34 cellular contexts compared by ENCODE assay signal in genomic region chr4:43136752-43137151, GRCh38.
"Had no signal": no experiment of that assay in that cellular context is flagged by ENCODE, and none has a peak within 500 bp of the region (broad histone marks: within the 10 kb centered on the region; RNA-seq: fewer than 3 reads in every experiment).

No MANE protein-coding gene starts in this region.

- DNase-seq: Karpas-422, Kasumi-1, MG63, MM.1S, MV-4-11, NCI-H1048, NCI-H1092, NCI-H1092 treated with DMSO at 0.1 percent for 48 hours, NCI-H1105, NCI-H1105 treated with DMSO at 0.1 percent for 48 hours, NCI-H1417, NCI-H1417 treated with DMSO at 0.1 percent for 48 hours, NCI-H1436, NCI-H1436 treated with DMSO at 0.1 percent for 48 hours, NCI-H146, NCI-H1694, NCI-H1694 treated with DMSO at 0.1 percent for 48 hours, NCI-H187, NCI-H187 treated with DMSO at 0.1 percent for 48 hours, NCI-H1930, NCI-H2029, NCI-H2029 treated with DMSO at 0.1 percent for 48 hours, NCI-H2081, NCI-H2081 treated with DMSO at 0.1 percent for 48 hours, NCI-H2107, NCI-H2171, NCI-H2171 treated with DMSO at 0.1 percent for 48 hours, NCI-H2227 treated with DMSO at 0.1 percent for 48 hours, NCI-H226, NCI-H345, NCI-H446, NCI-H446 treated with DMSO at 0.1 percent for 48 hours, NCI-H510A, NCI-H510A treated with DMSO at 0.1 percent for 48 hours had no signal

- H3K36me3 ChIP-seq: MG63 had no signal

- H3K4me3 ChIP-seq: MG63 had no signal

- H3K27me3 ChIP-seq: MG63 had no signal
